Comparison of ENCODE assay signal across 24 cellular contexts in genomic region chr2:239255643-239256042, GRCh38.
DNase-seq lines count a peak whose midpoint lies in the region; ATAC-seq and TF ChIP-seq lines count a peak whose summit lies in the region.
"Had no signal": no experiment of that assay in that cellular context is flagged by ENCODE, and none has a peak within 500 bp of the region (broad histone marks: within the 10 kb centered on the region; RNA-seq: fewer than 3 reads in every experiment).

No MANE protein-coding gene starts in this region.

- no peak for TF ChIP-seq EP300 in sigmoid colon (IDR thresholded peaks at IDR 0.05)

- H3K9me3 ChIP-seq in CD4-positive, alpha-beta T cell (ENCODE audit: control insufficient read depth, low read length), result no peaks in the 10 kb centered on the region
- no peaks in the 10 kb centered on the region for H3K9me3 ChIP-seq in sigmoid colon
- H3K9me3 ChIP-seq: prostate gland had no signal

- no peaks in the 10 kb centered on the region for H3K27me3 ChIP-seq in CD4-positive, alpha-beta T cell (ENCODE audit: control insufficient read depth, insufficient read depth, low read length)
- H3K27me3 ChIP-seq in dorsolateral prefrontal cortex, result no peaks in the 10 kb centered on the region
- H3K27me3 ChIP-seq in sigmoid colon, result no peaks in the 10 kb centered on the region

- peaks cover 93% of the 10 kb centered on the region for H3K4me1 Mint-ChIP-seq in CD4-positive, alpha-beta T cell (ENCODE audit: low read depth)

- H3K4me1 ChIP-seq in sigmoid colon, result peaks cover 0 to 97% (median 84%) of the 10 kb centered on the region in 4 donors
- H3K4me1 ChIP-seq: prostate gland had no signal

- peaks cover 23% of the 10 kb centered on the region for H3K36me3 Mint-ChIP-seq in CD4-positive, alpha-beta T cell (ENCODE audit: low read depth)

- H3K27ac Mint-ChIP-seq in CD4-positive, alpha-beta T cell, result peak overlapping the region; percentile 85
- H3K27ac Mint-ChIP-seq: stimulated activated naive CD8-positive, alpha-beta T cell treated with anti-CD3 and anti-CD28 coated beads, Interleukin-15, amount 100 ng/mL, for 72 hours; type B pancreatic cell had no signal

- no peak overlapping the region for H3K27ac ChIP-seq in CD4-positive, alpha-beta T cell (ENCODE audit: low read depth, low read length)
- H3K27ac ChIP-seq in dorsolateral prefrontal cortex (peak overlapping the region in 46 of 59 donors; percentile 2 to 77 (median 46)), sigmoid colon (peak overlapping the region in 3 of 4 donors; percentile 11 to 84 (median 80))
- H3K27ac ChIP-seq: prostate gland, WERI-Rb-1 had no signal

- no peak for ATAC-seq in CD4-positive, alpha-beta T cell (ENCODE audit: poor library complexity)
- ATAC-seq in GM18519 (IDR thresholded peaks at IDR 0.05; ENCODE audit: low FRiP score, unreplicated experiment) (no peak), HG02798 (IDR thresholded peaks at IDR 0.05; ENCODE audit: poor library complexity, unreplicated experiment) (no peak)
- ATAC-seq: stimulated activated naive CD8-positive, alpha-beta T cell treated with anti-CD3 and anti-CD28 coated beads, Interleukin-15, amount 100 ng/mL, for 72 hours had no signal

- DNase-seq in CD4-positive, alpha-beta T cell, result no peak
- no peak for DNase-seq in Jurkat, Clone E6-1 (ENCODE audit: low read depth, low spot score)
- peak in 3 of 10 donors; percentile 34 to 45 (median 40) for DNase-seq in dorsolateral prefrontal cortex
- DNase-seq in sigmoid colon, result no peak
- DNase-seq in central memory CD4-positive, alpha-beta T cell, result no peak
- DNase-seq: activated CD4-positive, alpha-beta T cell treated with anti-CD3 and anti-CD28 coated beads, Interleukin-2, amount 50 U/mL, for 48 hours; activated T-cell treated with anti-CD3 and anti-CD28 coated beads for 4 hours; AML-193; amniotic stem cell; effector CD4-positive, alpha-beta T cell; erythroblast; NCI-H1436; NCI-H2171 treated with DMSO at 0.1 percent for 48 hours; NCI-H748 treated with DMSO at 0.1 percent for 48 hours; SIG-M5; stimulated activated CD4-positive, alpha-beta T cell treated with anti-CD3 and anti-CD28 coated beads, Interleukin-4, amount 100 ng/mL, for 4 hours; stimulated activated naive CD8-positive, alpha-beta T cell treated with anti-CD3 and anti-CD28 coated beads, Interleukin-15, amount 100 ng/mL, for 72 hours; WERI-Rb-1 had no signal

- CTCF ChIA-PET in CD4-positive, alpha-beta T cell (lab: Charles Lee), result no interaction called here

- no peak for TF ChIP-seq CTCF in CD4-positive, alpha-beta T cell (IDR thresholded peaks at IDR 0.05)
- no peak for TF ChIP-seq CTCF in dorsolateral prefrontal cortex (IDR thresholded peaks at IDR 0.05 in 54 of 56, conservative IDR thresholded peaks at IDR 0.05 in 2 of 56; ENCODE audit: low read depth in 1 of 56, partially characterized antibody in 56 of 56)
- TF ChIP-seq CTCF in sigmoid colon (IDR thresholded peaks at IDR 0.05), result no peak

- WGBS in sigmoid colon, 2 donors, result 63 to 84% methylated on average over 5 of the region's 5 CpGs

- intact Hi-C loops in CD4-positive, alpha-beta T cell (cut with DNase I, micrococcal nuclease), result loop anchor here in 1 of 2 experiments (5.0 kb wide), 2 partner anchors 33 to 42 kb away; no protein-coding TSS in a partner anchor
- intact Hi-C loops in dorsolateral prefrontal cortex (cut with DNase I) (no loop called here), sigmoid colon (cut with DNase I) (no loop called here)

- no peak for TF ChIP-seq POLR2A in sigmoid colon (IDR thresholded peaks at IDR 0.05)

- peak overlapping the region; percentile 4 for H3K4me3 Mint-ChIP-seq in CD4-positive, alpha-beta T cell
- H3K4me3 Mint-ChIP-seq: nephron; stimulated activated naive CD8-positive, alpha-beta T cell treated with anti-CD3 and anti-CD28 coated beads, Interleukin-15, amount 100 ng/mL, for 72 hours; type B pancreatic cell had no signal

- H3K27me3 Mint-ChIP-seq in CD4-positive, alpha-beta T cell, result no peaks in the 10 kb centered on the region
- H3K27me3 Mint-ChIP-seq: type B pancreatic cell had no signal

- H3K4me3 ChIP-seq in Jurkat, Clone E6-1 (ENCODE audit: low read length), result peak overlapping the region; percentile 17; the same call in 1 of the 2 replicates
- H3K4me3 ChIP-seq in dorsolateral prefrontal cortex, result peak overlapping the region in 2 of 59 donors; percentile 5 to 9
- no peak overlapping the region for H3K4me3 ChIP-seq in sigmoid colon
- H3K4me3 ChIP-seq: prostate gland, smooth muscle cell had no signal

- no peaks in the 10 kb centered on the region for H3K36me3 ChIP-seq in sigmoid colon
- H3K36me3 ChIP-seq: prostate gland, WERI-Rb-1 had no signal

- POLR2A ChIA-PET in CD4-positive, alpha-beta T cell (lab: Charles Lee), result interaction anchor here (0.9 to 1.3 kb wide), 2 partner anchors 11 to 25 kb away, joined by 5 to 6 read pairs; no protein-coding TSS in a partner anchor

- H3K9me3 Mint-ChIP-seq in CD4-positive, alpha-beta T cell, result peaks cover 8% of the 10 kb centered on the region
